ENCODE assay signal across 13 cellular contexts in genomic region chr4:8536467-8536866, GRCh38. TPM values are rescaled to one million over a fixed set of nuclear protein-coding genes. Genes with fewer than 3 reads are reported as not detected.
"Had no signal": no experiment of that assay in that cellular context is flagged by ENCODE, and none has a peak within 500 bp of the region (broad histone marks: within the 10 kb centered on the region; RNA-seq: fewer than 3 reads in every experiment).

No MANE protein-coding gene starts in this region.

- H3K36me3 ChIP-seq: sigmoid colon had no signal

- H3K9me3 ChIP-seq: sigmoid colon had no signal

- ATAC-seq: effector memory CD8-positive, alpha-beta T cell; WTC11 had no signal

- H3K36me3 Mint-ChIP-seq: immature natural killer cell had no signal

- H3K4me3 ChIP-seq: sigmoid colon had no signal

- H3K4me1 Mint-ChIP-seq: immature natural killer cell had no signal

- H3K4me3 Mint-ChIP-seq: activated T-helper 1 cell treated with anti-CD3 and anti-CD28 coated beads, Interleukin-12 subunit alpha, Interleukin-12 subunit beta, Interleukin-2, Interleukin-4 antibody, amounts not matched to agents 30 ng/mL and 10 ng/mL and 1 ng/mL, durations not matched to agents 14 hours and 24 hours and 36 hours; effector memory CD8-positive, alpha-beta T cell; immature natural killer cell; T-helper 1 cell treated with Interleukin-12 subunit alpha and Interleukin-12 subunit beta and Interleukin-4 antibody, amounts not matched to agents 30 μg/mL and 1 μg/mL, for 36 hours; WTC11 had no signal

- H3K27me3 ChIP-seq: sigmoid colon had no signal

- DNase-seq: activated CD4-positive, alpha-beta T cell treated with anti-CD3 and anti-CD28 coated beads for 48 hours; activated naive CD4-positive, alpha-beta T cell; central memory CD4-positive, alpha-beta T cell; effector memory CD8-positive, alpha-beta T cell; immature natural killer cell; stimulated activated CD4-positive, alpha-beta T cell treated with anti-CD3 and anti-CD28 coated beads, Interleukin-12 subunit alpha, Interleukin-12 subunit beta, amount 100 ng/mL, for 4 hours; stimulated activated naive CD4-positive, alpha-beta T cell had no signal

- H3K27ac Mint-ChIP-seq: activated T-helper 1 cell treated with anti-CD3 and anti-CD28 coated beads, Interleukin-12 subunit alpha, Interleukin-12 subunit beta, Interleukin-2, Interleukin-4 antibody, amounts not matched to agents 30 ng/mL and 10 ng/mL and 1 ng/mL, durations not matched to agents 14 hours and 24 hours and 36 hours; effector memory CD8-positive, alpha-beta T cell; immature natural killer cell; T-helper 1 cell treated with Interleukin-12 subunit alpha and Interleukin-12 subunit beta and Interleukin-4 antibody, amounts not matched to agents 30 μg/mL and 1 μg/mL, for 36 hours; WTC11 had no signal

- H3K9me3 Mint-ChIP-seq: effector memory CD8-positive, alpha-beta T cell; immature natural killer cell had no signal

RNA-seq across cellular contexts. Expression of gene GPR78, which starts 43.7 kb away (rescaled TPM):
- total RNA-seq: activated T-helper 1 cell treated with anti-CD3 and anti-CD28 coated beads, Interleukin-12 subunit alpha, Interleukin-12 subunit beta, Interleukin-2, Interleukin-4 antibody, amounts not matched to agents 30 ng/mL and 10 ng/mL and 1 ng/mL, durations not matched to agents 14 hours and 24 hours and 36 hours; epithelial cell of proximal tubule had no signal
- polyA plus RNA-seq: immature natural killer cell, neural cell had no signal

RNA-seq across cellular contexts. Expression of gene CPZ, which starts 56.1 kb away (rescaled TPM):
- total RNA-seq: activated T-helper 1 cell treated with anti-CD3 and anti-CD28 coated beads, Interleukin-12 subunit alpha, Interleukin-12 subunit beta, Interleukin-2, Interleukin-4 antibody, amounts not matched to agents 30 ng/mL and 10 ng/mL and 1 ng/mL, durations not matched to agents 14 hours and 24 hours and 36 hours had no signal
- polyA plus RNA-seq: immature natural killer cell, neural cell had no signal
